In genomic region chr16:11297492-11298142, GRCh38 we compare ENCODE assay signal across 1 cellular context.
A peak's percentile ranks its signal among the peaks of the same experiment; 100 is the strongest.
TF ChIP-seq lines count a peak whose summit lies in the region.

No MANE protein-coding gene starts in this region.

TF ChIP-seq in K562, 482 proteins besides CTCF, POLR2A, EP300 and RAD21 (continued from another document):
- TF ChIP-seq, protein P1, sequence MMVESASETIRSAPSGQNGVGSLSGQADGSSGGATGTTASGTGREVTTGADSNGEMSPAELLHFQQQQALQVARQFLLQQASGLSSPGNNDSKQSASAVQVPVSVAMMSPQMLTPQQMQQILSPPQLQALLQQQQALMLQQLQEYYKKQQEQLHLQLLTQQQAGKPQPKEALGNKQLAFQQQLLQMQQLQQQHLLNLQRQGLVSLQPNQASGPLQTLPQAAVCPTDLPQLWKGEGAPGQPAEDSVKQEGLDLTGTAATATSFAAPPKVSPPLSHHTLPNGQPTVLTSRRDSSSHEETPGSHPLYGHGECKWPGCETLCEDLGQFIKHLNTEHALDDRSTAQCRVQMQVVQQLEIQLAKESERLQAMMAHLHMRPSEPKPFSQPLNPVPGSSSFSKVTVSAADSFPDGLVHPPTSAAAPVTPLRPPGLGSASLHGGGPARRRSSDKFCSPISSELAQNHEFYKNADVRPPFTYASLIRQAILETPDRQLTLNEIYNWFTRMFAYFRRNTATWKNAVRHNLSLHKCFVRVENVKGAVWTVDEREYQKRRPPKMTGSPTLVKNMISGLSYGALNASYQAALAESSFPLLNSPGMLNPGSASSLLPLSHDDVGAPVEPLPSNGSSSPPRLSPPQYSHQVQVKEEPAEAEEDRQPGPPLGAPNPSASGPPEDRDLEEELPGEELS (CRISPR knock-in tag; IDR thresholded peaks at IDR 0.05; ENCODE audit: borderline replicate concordance): no peak
- TF ChIP-seq HDAC6 (IDR thresholded peaks at IDR 0.05; ENCODE audit: low read depth, low read length) (no peak), LCOR (CRISPR knock-in tag; IDR thresholded peaks at IDR 0.05) (0 out of 2 replicates have a peak, but pooled peaks have one; percentile 34), L3MBTL2 (IDR thresholded peaks at IDR 0.05) (no peak), NONO (IDR thresholded peaks at IDR 0.05; ENCODE audit: low read depth in 2 of 2, low read length in 1 of 2) (no peak), ZFX (CRISPR knock-in tag; IDR thresholded peaks at IDR 0.05) (no peak), HDAC1 (IDR thresholded peaks at IDR 0.05) (peak in 1 of 2 experiments; percentile 57; a peak in 1 of 4 replicates), DPF2 (IDR thresholded peaks at IDR 0.05) (peak; percentile 77), CTCFL (IDR thresholded peaks at IDR 0.05; ENCODE audit: borderline replicate concordance, insufficient read depth, low read depth, low read length, poor library complexity, severe bottlenecking) (no peak), ZC3H11A (IDR thresholded peaks at IDR 0.05; ENCODE audit: low read depth, low read length) (no peak), KLF16 (IDR thresholded peaks at IDR 0.05) (peak; percentile 89), CTBP1 (IDR thresholded peaks at IDR 0.05; ENCODE audit: borderline replicate concordance) (peak; percentile 50; the same call in 1 of the 2 replicates), ZBTB49 (CRISPR knock-in tag; IDR thresholded peaks at IDR 0.05; ENCODE audit: borderline replicate concordance) (no peak), MTA3 (IDR thresholded peaks at IDR 0.05; ENCODE audit: borderline replicate concordance) (0 out of 2 replicates have a peak, but pooled peaks have one; percentile 25), PHB (CRISPR knock-in tag; IDR thresholded peaks at IDR 0.05) (no peak), POLR2AphosphoS5 (IDR thresholded peaks at IDR 0.05; ENCODE audit: control insufficient read depth, insufficient read depth, low read depth, low read length) (peak; percentile 69), ZKSCAN3 (CRISPR knock-in tag; IDR thresholded peaks at IDR 0.05) (no peak), CREM (IDR thresholded peaks at IDR 0.05; ENCODE audit: low read depth) (0 out of 2 replicates have a peak, but pooled peaks have one; percentile 46), TCF3 (CRISPR knock-in tag; IDR thresholded peaks at IDR 0.05) (peak; percentile 89), ZNF239 (CRISPR knock-in tag; IDR thresholded peaks at IDR 0.05) (no peak)
- TF ChIP-seq, protein P2, sequence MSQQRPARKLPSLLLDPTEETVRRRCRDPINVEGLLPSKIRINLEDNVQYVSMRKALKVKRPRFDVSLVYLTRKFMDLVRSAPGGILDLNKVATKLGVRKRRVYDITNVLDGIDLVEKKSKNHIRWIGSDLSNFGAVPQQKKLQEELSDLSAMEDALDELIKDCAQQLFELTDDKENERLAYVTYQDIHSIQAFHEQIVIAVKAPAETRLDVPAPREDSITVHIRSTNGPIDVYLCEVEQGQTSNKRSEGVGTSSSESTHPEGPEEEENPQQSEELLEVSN (IDR thresholded peaks at IDR 0.05; ENCODE audit: borderline replicate concordance in 1 of 2, extremely low read depth in 1 of 2, insufficient read depth in 1 of 2, insufficient read length in 1 of 2, low read depth in 1 of 2, low read length in 1 of 2, poor library complexity in 1 of 2, severe bottlenecking in 1 of 2): peak in 1 of 2 experiments; percentile 22
- TF ChIP-seq, protein P3, sequence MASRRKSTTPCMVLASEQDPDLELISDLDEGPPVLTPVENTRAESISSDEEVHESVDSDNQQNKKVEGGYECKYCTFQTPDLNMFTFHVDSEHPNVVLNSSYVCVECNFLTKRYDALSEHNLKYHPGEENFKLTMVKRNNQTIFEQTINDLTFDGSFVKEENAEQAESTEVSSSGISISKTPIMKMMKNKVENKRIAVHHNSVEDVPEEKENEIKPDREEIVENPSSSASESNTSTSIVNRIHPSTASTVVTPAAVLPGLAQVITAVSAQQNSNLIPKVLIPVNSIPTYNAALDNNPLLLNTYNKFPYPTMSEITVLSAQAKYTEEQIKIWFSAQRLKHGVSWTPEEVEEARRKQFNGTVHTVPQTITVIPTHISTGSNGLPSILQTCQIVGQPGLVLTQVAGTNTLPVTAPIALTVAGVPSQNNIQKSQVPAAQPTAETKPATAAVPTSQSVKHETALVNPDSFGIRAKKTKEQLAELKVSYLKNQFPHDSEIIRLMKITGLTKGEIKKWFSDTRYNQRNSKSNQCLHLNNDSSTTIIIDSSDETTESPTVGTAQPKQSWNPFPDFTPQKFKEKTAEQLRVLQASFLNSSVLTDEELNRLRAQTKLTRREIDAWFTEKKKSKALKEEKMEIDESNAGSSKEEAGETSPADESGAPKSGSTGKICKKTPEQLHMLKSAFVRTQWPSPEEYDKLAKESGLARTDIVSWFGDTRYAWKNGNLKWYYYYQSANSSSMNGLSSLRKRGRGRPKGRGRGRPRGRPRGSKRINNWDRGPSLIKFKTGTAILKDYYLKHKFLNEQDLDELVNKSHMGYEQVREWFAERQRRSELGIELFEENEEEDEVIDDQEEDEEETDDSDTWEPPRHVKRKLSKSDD (conservative IDR thresholded peaks at IDR 0.05; ENCODE audit: low read length): no peak
- TF ChIP-seq, protein P4, sequence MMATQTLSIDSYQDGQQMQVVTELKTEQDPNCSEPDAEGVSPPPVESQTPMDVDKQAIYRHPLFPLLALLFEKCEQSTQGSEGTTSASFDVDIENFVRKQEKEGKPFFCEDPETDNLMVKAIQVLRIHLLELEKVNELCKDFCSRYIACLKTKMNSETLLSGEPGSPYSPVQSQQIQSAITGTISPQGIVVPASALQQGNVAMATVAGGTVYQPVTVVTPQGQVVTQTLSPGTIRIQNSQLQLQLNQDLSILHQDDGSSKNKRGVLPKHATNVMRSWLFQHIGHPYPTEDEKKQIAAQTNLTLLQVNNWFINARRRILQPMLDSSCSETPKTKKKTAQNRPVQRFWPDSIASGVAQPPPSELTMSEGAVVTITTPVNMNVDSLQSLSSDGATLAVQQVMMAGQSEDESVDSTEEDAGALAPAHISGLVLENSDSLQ (IDR thresholded peaks at IDR 0.05): no peak
- TF ChIP-seq, protein P5, sequence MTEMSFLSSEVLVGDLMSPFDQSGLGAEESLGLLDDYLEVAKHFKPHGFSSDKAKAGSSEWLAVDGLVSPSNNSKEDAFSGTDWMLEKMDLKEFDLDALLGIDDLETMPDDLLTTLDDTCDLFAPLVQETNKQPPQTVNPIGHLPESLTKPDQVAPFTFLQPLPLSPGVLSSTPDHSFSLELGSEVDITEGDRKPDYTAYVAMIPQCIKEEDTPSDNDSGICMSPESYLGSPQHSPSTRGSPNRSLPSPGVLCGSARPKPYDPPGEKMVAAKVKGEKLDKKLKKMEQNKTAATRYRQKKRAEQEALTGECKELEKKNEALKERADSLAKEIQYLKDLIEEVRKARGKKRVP (CRISPR knock-in tag; IDR thresholded peaks at IDR 0.05): 0 out of 2 replicates have a peak, but pooled peaks have one; percentile 6
